16 cellular contexts compared by ENCODE assay signal in the genomic region with DNA sequence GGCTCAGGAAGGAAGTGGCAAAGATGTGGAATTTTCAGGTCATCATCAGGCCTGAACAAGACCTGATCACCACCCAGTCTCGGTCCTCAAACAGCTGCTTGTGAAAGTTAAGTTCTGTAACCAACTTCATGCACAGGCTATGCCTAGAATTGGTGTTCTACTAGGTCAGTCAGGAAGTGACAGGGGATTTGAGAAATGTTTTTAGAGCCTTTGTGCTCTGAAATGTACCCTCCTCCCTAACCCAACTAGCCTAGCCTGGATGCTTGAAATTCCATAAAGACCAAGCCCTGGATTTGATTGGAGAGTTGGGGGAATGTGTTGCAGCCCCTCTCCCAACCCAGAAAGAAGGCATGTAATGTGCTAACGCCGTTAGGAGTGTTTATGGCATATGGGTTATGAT.
DNase-seq lines count a peak whose midpoint lies in the region; ATAC-seq and TF ChIP-seq lines count a peak whose summit lies in the region.
"Had no signal": no experiment of that assay in that cellular context is flagged by ENCODE, and none has a peak within 500 bp of the region (broad histone marks: within the 10 kb centered on the region; RNA-seq: fewer than 3 reads in every experiment).

No MANE protein-coding gene starts in this region.

- H3K9me3 ChIP-seq in RWPE2 (ENCODE audit: severe bottlenecking), result no peaks in the 10 kb centered on the region
- H3K9me3 ChIP-seq: pancreas had no signal

- ATAC-seq in RWPE2 (ENCODE audit: low read depth), result peak; percentile 78
- ATAC-seq: activated CD4-positive, CD25-positive, alpha-beta regulatory T cell treated with anti-CD3 and anti-CD28 coated beads, Interleukin-2, amount 50 U/mL, for 24 hours; left lobe of liver; pancreas had no signal

- peak overlapping the region; percentile 22 for H3K4me3 Mint-ChIP-seq in osteocyte (ENCODE audit: unreplicated experiment)
- H3K4me3 Mint-ChIP-seq in activated T-cell treated with anti-CD3 and anti-CD28 coated beads, Interleukin-2, amount 50 U/mL, for 24 hours, result no peak overlapping the region

- no peak for TF ChIP-seq CTCF in RWPE2 (IDR thresholded peaks at IDR 0.05; ENCODE audit: poor library complexity, severe bottlenecking)
- no peak for TF ChIP-seq CTCF in osteocyte (IDR thresholded peaks at IDR 0.05)

- peak overlapping the region; percentile 77 for H3K27ac Mint-ChIP-seq in osteocyte (ENCODE audit: unreplicated experiment)
- no peak overlapping the region for H3K27ac Mint-ChIP-seq in activated T-cell treated with anti-CD3 and anti-CD28 coated beads, Interleukin-2, amount 50 U/mL, for 24 hours

- no peak overlapping the region for H3K4me3 ChIP-seq in RWPE2 (ENCODE audit: severe bottlenecking)
- H3K4me3 ChIP-seq: pancreas had no signal

- peaks cover 62% of the 10 kb centered on the region for H3K4me1 Mint-ChIP-seq in osteocyte (ENCODE audit: unreplicated experiment)
- H3K4me1 Mint-ChIP-seq in activated T-cell treated with anti-CD3 and anti-CD28 coated beads, Interleukin-2, amount 50 U/mL, for 24 hours (ENCODE audit: low read depth), result peaks cover 1% of the 10 kb centered on the region

- H3K36me3 ChIP-seq in RWPE2 (ENCODE audit: low read depth), result peaks cover 22% of the 10 kb centered on the region
- H3K36me3 ChIP-seq: pancreas had no signal

- H3K27me3 Mint-ChIP-seq in osteocyte (ENCODE audit: unreplicated experiment), result no peaks in the 10 kb centered on the region
- H3K27me3 Mint-ChIP-seq in activated T-cell treated with anti-CD3 and anti-CD28 coated beads, Interleukin-2, amount 50 U/mL, for 24 hours, result no peaks in the 10 kb centered on the region

- no peaks in the 10 kb centered on the region for H3K27me3 ChIP-seq in RWPE2 (ENCODE audit: insufficient read depth, poor library complexity, severe bottlenecking)
- H3K27me3 ChIP-seq: pancreas had no signal

- peaks cover 27% of the 10 kb centered on the region for H3K4me1 ChIP-seq in RWPE2 (ENCODE audit: insufficient read depth, poor library complexity, severe bottlenecking)
- H3K4me1 ChIP-seq: pancreas had no signal

- peak overlapping the region; percentile 93 for H3K27ac ChIP-seq in RWPE2 (ENCODE audit: poor library complexity, severe bottlenecking)
- H3K27ac ChIP-seq: HL-60, pancreas had no signal

- peaks cover 5% of the 10 kb centered on the region for H3K36me3 Mint-ChIP-seq in osteocyte (ENCODE audit: unreplicated experiment)
- H3K36me3 Mint-ChIP-seq in activated T-cell treated with anti-CD3 and anti-CD28 coated beads, Interleukin-2, amount 50 U/mL, for 24 hours (ENCODE audit: low read depth), result no peaks in the 10 kb centered on the region

- no peaks in the 10 kb centered on the region for H3K9me3 Mint-ChIP-seq in osteocyte (ENCODE audit: unreplicated experiment)
- no peaks in the 10 kb centered on the region for H3K9me3 Mint-ChIP-seq in activated T-cell treated with anti-CD3 and anti-CD28 coated beads, Interleukin-2, amount 50 U/mL, for 24 hours

- DNase-seq in EH (ENCODE audit: low read depth), result peak; percentile 84
- DNase-seq in RWPE2 (ENCODE audit: low spot score), result no peak
- peak; percentile 38 for DNase-seq in fibroblast of peridontal ligament (ENCODE audit: extremely low read depth)
- no peak for DNase-seq in osteocyte (ENCODE audit: extremely low spot score, unreplicated experiment)
- DNase-seq in activated CD8-positive, alpha-beta memory T cell treated with anti-CD3 and anti-CD28 coated beads, Interleukin-2, amount 50 U/mL, for 4 hours, result no peak
- no peak for DNase-seq in DMS79 treated with DMSO at 0.1 percent for 48 hours (lab: John Stamatoyannopoulos, UW)
- DNase-seq in activated T-cell treated with anti-CD3 and anti-CD28 coated beads, Interleukin-2, amount 50 U/mL, for 24 hours, result no peak
- no peak for DNase-seq in NCI-H526 treated with DMSO at 0.1 percent for 48 hours (lab: John Stamatoyannopoulos, UW)
- DNase-seq: activated T-cell treated with anti-CD3 and anti-CD28 coated beads, Interleukin-2, amount 50 U/mL, for 48 hours; AML-193; DMS153; effector memory CD4-positive, alpha-beta T cell; pancreas had no signal

Comparison
In these comparisons a context has a peak if more than half of its experiments do, and no peak if none do; other contexts are left out.
1. DNase-seq: peak in EH (single experiment) and fibroblast of peridontal ligament (single experiment); none in RWPE2 (single experiment), osteocyte (single experiment), activated CD8-positive, alpha-beta memory T cell treated with anti-CD3 and anti-CD28 coated beads, Interleukin-2, amount 50 U/mL, for 4 hours (single experiment), DMS79 treated with DMSO at 0.1 percent for 48 hours (single experiment), activated T-cell treated with anti-CD3 and anti-CD28 coated beads, Interleukin-2, amount 50 U/mL, for 24 hours (single experiment) and NCI-H526 treated with DMSO at 0.1 percent for 48 hours (single experiment).